ENCODE assay signal across 34 cellular contexts in the genomic region with DNA sequence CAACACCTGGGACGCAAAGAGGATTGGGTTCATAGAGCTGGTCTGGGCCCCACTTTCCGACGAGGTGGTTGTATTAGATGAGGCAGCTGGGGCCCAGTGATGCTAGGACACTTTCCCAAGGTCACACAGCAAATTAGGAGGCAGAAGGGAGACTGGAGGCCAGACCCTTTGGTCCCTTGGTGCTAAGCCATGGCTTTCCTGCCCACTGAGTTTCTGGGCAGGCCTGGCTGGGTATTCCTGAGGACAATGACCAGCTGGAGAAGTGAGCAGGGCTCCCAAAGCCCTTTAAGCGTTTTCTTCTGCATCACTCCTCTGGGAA.
"Had no signal": no experiment of that assay in that cellular context is flagged by ENCODE, and none has a peak within 500 bp of the region (broad histone marks: within the 10 kb centered on the region; RNA-seq: fewer than 3 reads in every experiment).

No MANE protein-coding gene starts in this region.

- H3K4me3 ChIP-seq: adrenal gland, body of pancreas, esophagus muscularis mucosa, gastrocnemius medialis, heart left ventricle had no signal

- H3K9me3 ChIP-seq: adrenal gland, body of pancreas, esophagus muscularis mucosa, gastrocnemius medialis, heart left ventricle had no signal

- DNase-seq: activated B cell treated with CpG ODN at 0.5 μM for 24 hours; activated CD4-positive, alpha-beta memory T cell treated with anti-CD3 and anti-CD28 coated beads for 36 hours; activated CD4-positive, alpha-beta T cell treated with anti-CD3 and anti-CD28 coated beads, Interleukin-2, amount 10 ng/mL, durations not matched to agents 24 days and 14 days; activated CD8-positive, alpha-beta memory T cell treated with anti-CD3 and anti-CD28 coated beads, Interleukin-2, amount 10 ng/mL, durations not matched to agents 7 days and 5 days; activated CD8-positive, alpha-beta memory T cell treated with anti-CD3 and anti-CD28 coated beads, Interleukin-2, amount 50 U/mL, for 4 hours; activated CD8-positive, alpha-beta T cell treated with anti-CD3 and anti-CD28 coated beads, Interleukin-2, amount 10 ng/mL, durations not matched to agents 7 days and 5 days; activated effector memory CD4-positive, alpha-beta T cell treated with anti-CD3 and anti-CD28 coated beads, Interleukin-2, amount 50 U/mL, for 16 hours; activated naive CD4-positive, alpha-beta T cell treated with anti-CD3 and anti-CD28 coated beads for 36 hours; activated naive CD8-positive, alpha-beta T cell treated with anti-CD3 and anti-CD28 coated beads for 36 hours; activated naive CD8-positive, alpha-beta T cell treated with anti-CD3 and anti-CD28 coated beads, Interleukin-2, amount 50 U/mL, for 24 hours; activated T-cell treated with anti-CD3 and anti-CD28 coated beads, Interleukin-2, amount 50 U/mL, for 1 hour; activated T-cell treated with anti-CD3 and anti-CD28 coated beads, Interleukin-2, amount 50 U/mL, for 48 hours; adrenal gland; aorta; body of pancreas; central memory CD4-positive, alpha-beta T cell; cerebellar nuclear complex; cortex of kidney; effector CD4-positive, alpha-beta T cell; effector memory CD8-positive, alpha-beta T cell; gastrocnemius medialis; glutamatergic neuron; heart left ventricle; T-helper 1 cell; T-helper 17 cell; T1000; WERI-Rb-1 had no signal

- H3K4me1 ChIP-seq: body of pancreas, foreskin keratinocyte had no signal

- H3K9me3 Mint-ChIP-seq: activated B cell treated with CpG ODN at 0.5 μM for 24 hours; activated CD4-positive, alpha-beta memory T cell treated with anti-CD3 and anti-CD28 coated beads for 36 hours; activated CD4-positive, alpha-beta T cell treated with anti-CD3 and anti-CD28 coated beads, Interleukin-2, amount 10 ng/mL, durations not matched to agents 24 days and 14 days; activated naive CD4-positive, alpha-beta T cell treated with anti-CD3 and anti-CD28 coated beads for 36 hours; activated naive CD4-positive, alpha-beta T cell treated with anti-CD3 and anti-CD28 coated beads, Interleukin-2, amount 50 U/mL, for 24 hours; activated naive CD8-positive, alpha-beta T cell treated with anti-CD3 and anti-CD28 coated beads for 36 hours; activated naive CD8-positive, alpha-beta T cell treated with anti-CD3 and anti-CD28 coated beads, Interleukin-2, amount 50 U/mL, for 24 hours; activated T-helper 1 cell treated with anti-CD3 and anti-CD28 coated beads, Interleukin-12 subunit alpha, Interleukin-12 subunit beta, Interleukin-2, Interleukin-4 antibody, amounts not matched to agents 30 ng/mL and 10 ng/mL and 1 ng/mL, durations not matched to agents 14 hours and 24 hours and 36 hours; activated T-helper 2 cell treated with anti-CD3 and anti-CD28 coated beads, Interferon-gamma antibody, Interleukin-2, Interleukin-4, amounts not matched to agents 10 μg/mL and 5 μg/mL and 100 μg/mL, durations not matched to agents 14 hours and 24 hours and 36 hours; effector memory CD8-positive, alpha-beta T cell; T-helper 2 cell treated with Interferon-gamma antibody and Interleukin-4, amounts not matched to agents 5 μg/mL and 100 μg/mL, for 36 hours had no signal

- H3K27ac Mint-ChIP-seq: activated B cell treated with CpG ODN at 0.5 μM for 24 hours; activated CD4-positive, alpha-beta memory T cell treated with anti-CD3 and anti-CD28 coated beads for 36 hours; activated CD4-positive, alpha-beta T cell treated with anti-CD3 and anti-CD28 coated beads, Interleukin-2, amount 10 ng/mL, durations not matched to agents 24 days and 14 days; activated CD8-positive, alpha-beta memory T cell treated with anti-CD3 and anti-CD28 coated beads, Interleukin-2, amount 10 ng/mL, durations not matched to agents 7 days and 5 days; activated CD8-positive, alpha-beta T cell treated with anti-CD3 and anti-CD28 coated beads, Interleukin-2, amount 10 ng/mL, durations not matched to agents 7 days and 5 days; activated naive CD4-positive, alpha-beta T cell treated with anti-CD3 and anti-CD28 coated beads for 36 hours; activated naive CD4-positive, alpha-beta T cell treated with anti-CD3 and anti-CD28 coated beads, Interleukin-2, amount 50 U/mL, for 24 hours; activated naive CD8-positive, alpha-beta T cell treated with anti-CD3 and anti-CD28 coated beads for 36 hours; activated naive CD8-positive, alpha-beta T cell treated with anti-CD3 and anti-CD28 coated beads, Interleukin-2, amount 50 U/mL, for 24 hours; activated T-helper 1 cell treated with anti-CD3 and anti-CD28 coated beads, Interleukin-12 subunit alpha, Interleukin-12 subunit beta, Interleukin-2, Interleukin-4 antibody, amounts not matched to agents 30 ng/mL and 10 ng/mL and 1 ng/mL, durations not matched to agents 14 hours and 24 hours and 36 hours; activated T-helper 2 cell treated with anti-CD3 and anti-CD28 coated beads, Interferon-gamma antibody, Interleukin-2, Interleukin-4, amounts not matched to agents 10 μg/mL and 5 μg/mL and 100 μg/mL, durations not matched to agents 14 hours and 24 hours and 36 hours; effector memory CD8-positive, alpha-beta T cell; T-helper 17 cell; T-helper 2 cell treated with Interferon-gamma antibody and Interleukin-4, amounts not matched to agents 5 μg/mL and 100 μg/mL, for 36 hours had no signal

- H3K27me3 ChIP-seq: adrenal gland, body of pancreas, esophagus muscularis mucosa, gastrocnemius medialis, heart left ventricle had no signal

- H3K4me1 Mint-ChIP-seq: activated CD4-positive, alpha-beta T cell treated with anti-CD3 and anti-CD28 coated beads, Interleukin-2, amount 10 ng/mL, durations not matched to agents 24 days and 14 days; activated CD8-positive, alpha-beta memory T cell treated with anti-CD3 and anti-CD28 coated beads, Interleukin-2, amount 10 ng/mL, durations not matched to agents 7 days and 5 days; activated naive CD4-positive, alpha-beta T cell treated with anti-CD3 and anti-CD28 coated beads, Interleukin-2, amount 50 U/mL, for 24 hours; activated naive CD8-positive, alpha-beta T cell treated with anti-CD3 and anti-CD28 coated beads for 36 hours; activated naive CD8-positive, alpha-beta T cell treated with anti-CD3 and anti-CD28 coated beads, Interleukin-2, amount 50 U/mL, for 24 hours; T-helper 17 cell had no signal

- ATAC-seq: activated CD4-positive, CD25-positive, alpha-beta regulatory T cell treated with anti-CD3 and anti-CD28 coated beads, Interleukin-2, amount 50 U/mL, for 24 hours; activated CD8-positive, alpha-beta memory T cell treated with anti-CD3 and anti-CD28 coated beads, Interleukin-2, amount 10 ng/mL, durations not matched to agents 7 days and 5 days; activated CD8-positive, alpha-beta T cell treated with anti-CD3 and anti-CD28 coated beads, Interleukin-2, amount 10 ng/mL, durations not matched to agents 7 days and 5 days; body of pancreas; effector memory CD8-positive, alpha-beta T cell; gastrocnemius medialis; heart left ventricle; T-helper 17 cell had no signal

- H3K36me3 ChIP-seq: adrenal gland, esophagus muscularis mucosa, gastrocnemius medialis, heart left ventricle, WERI-Rb-1 had no signal

- H3K36me3 Mint-ChIP-seq: activated CD4-positive, alpha-beta memory T cell treated with anti-CD3 and anti-CD28 coated beads for 36 hours; activated CD8-positive, alpha-beta memory T cell treated with anti-CD3 and anti-CD28 coated beads, Interleukin-2, amount 10 ng/mL, durations not matched to agents 7 days and 5 days; activated naive CD4-positive, alpha-beta T cell treated with anti-CD3 and anti-CD28 coated beads, Interleukin-2, amount 50 U/mL, for 24 hours; activated naive CD8-positive, alpha-beta T cell treated with anti-CD3 and anti-CD28 coated beads for 36 hours had no signal

- H3K4me3 Mint-ChIP-seq: activated B cell treated with CpG ODN at 0.5 μM for 24 hours; activated CD4-positive, alpha-beta memory T cell treated with anti-CD3 and anti-CD28 coated beads for 36 hours; activated CD4-positive, alpha-beta T cell treated with anti-CD3 and anti-CD28 coated beads, Interleukin-2, amount 10 ng/mL, durations not matched to agents 24 days and 14 days; activated CD8-positive, alpha-beta memory T cell treated with anti-CD3 and anti-CD28 coated beads, Interleukin-2, amount 10 ng/mL, durations not matched to agents 7 days and 5 days; activated CD8-positive, alpha-beta T cell treated with anti-CD3 and anti-CD28 coated beads, Interleukin-2, amount 10 ng/mL, durations not matched to agents 7 days and 5 days; activated naive CD4-positive, alpha-beta T cell treated with anti-CD3 and anti-CD28 coated beads for 36 hours; activated naive CD4-positive, alpha-beta T cell treated with anti-CD3 and anti-CD28 coated beads, Interleukin-2, amount 50 U/mL, for 24 hours; activated naive CD8-positive, alpha-beta T cell treated with anti-CD3 and anti-CD28 coated beads for 36 hours; activated naive CD8-positive, alpha-beta T cell treated with anti-CD3 and anti-CD28 coated beads, Interleukin-2, amount 50 U/mL, for 24 hours; activated T-helper 1 cell treated with anti-CD3 and anti-CD28 coated beads, Interleukin-12 subunit alpha, Interleukin-12 subunit beta, Interleukin-2, Interleukin-4 antibody, amounts not matched to agents 30 ng/mL and 10 ng/mL and 1 ng/mL, durations not matched to agents 14 hours and 24 hours and 36 hours; effector memory CD8-positive, alpha-beta T cell; T-helper 17 cell; T-helper 2 cell treated with Interferon-gamma antibody and Interleukin-4, amounts not matched to agents 5 μg/mL and 100 μg/mL, for 36 hours had no signal

- H3K27me3 Mint-ChIP-seq: activated CD4-positive, alpha-beta memory T cell treated with anti-CD3 and anti-CD28 coated beads for 36 hours had no signal

- H3K27ac ChIP-seq: adrenal gland, body of pancreas, esophagus muscularis mucosa, foreskin keratinocyte, gastrocnemius medialis, heart left ventricle, WERI-Rb-1 had no signal
